Comparison of ENCODE assay signal across 17 cellular contexts in the genomic region with DNA sequence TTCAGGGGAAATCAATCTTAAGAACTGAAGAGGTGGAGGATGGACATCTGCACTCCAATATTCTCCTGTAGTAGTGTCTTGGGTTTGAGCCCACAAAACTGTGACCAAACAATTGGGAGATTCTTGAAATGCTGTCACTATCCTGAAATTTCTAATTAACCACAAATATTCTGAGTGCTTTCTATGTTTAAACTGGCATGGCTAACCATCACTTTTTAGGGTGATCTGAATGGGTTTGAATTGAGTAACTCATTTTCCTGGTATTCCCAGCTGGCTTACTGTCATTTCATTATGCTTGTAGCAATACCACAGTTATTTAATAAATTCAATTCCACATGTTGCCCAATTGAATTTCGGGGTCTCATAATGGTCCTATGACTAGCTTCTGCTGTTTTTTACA.
"Had no signal": no experiment of that assay in that cellular context is flagged by ENCODE, and none has a peak within 500 bp of the region (broad histone marks: within the 10 kb centered on the region; RNA-seq: fewer than 3 reads in every experiment).

No MANE protein-coding gene starts in this region.

- ATAC-seq: activated T-cell treated with anti-CD3 and anti-CD28 coated beads, Interleukin-2, amount 50 U/mL, for 4 hours; left lung; mucosa of descending colon; natural killer cell treated with Interleukin-12 subunit alpha and Interleukin-12 subunit beta and Interleukin-15 and Interleukin-18, amount 100 ng/mL, for 72 hours; right lobe of liver; stimulated activated naive CD8-positive, alpha-beta T cell treated with anti-CD3 and anti-CD28 coated beads, Interleukin-15, Interleukin-2, amounts not matched to agents 100 U/mL and 50 U/mL, for 24 hours; upper lobe of right lung had no signal

- DNase-seq: activated CD4-positive, alpha-beta T cell treated with anti-CD3 and anti-CD28 coated beads, Interleukin-2, amount 50 U/mL, for 48 hours; activated CD4-positive, CD25-positive, alpha-beta regulatory T cell treated with anti-CD3 and anti-CD28 coated beads, Interleukin-2, amount 50 U/mL, for 72 hours; activated effector memory CD4-positive, alpha-beta T cell treated with anti-CD3 and anti-CD28 coated beads, Interleukin-2, amount 50 U/mL, for 16 hours; activated T-cell treated with anti-CD3 and anti-CD28 coated beads, Interleukin-2, amount 50 U/mL, for 4 hours; dorsolateral prefrontal cortex; head of caudate nucleus; left lung; mucosa of descending colon; nucleus accumbens; right lobe of liver; stimulated activated CD4-positive, alpha-beta T cell treated with anti-CD3 and anti-CD28 coated beads, Interleukin-2, amount 100 ng/mL, for 24 hours; stimulated activated naive CD8-positive, alpha-beta T cell treated with anti-CD3 and anti-CD28 coated beads, Interleukin-15, Interleukin-2, amounts not matched to agents 100 U/mL and 50 U/mL, for 24 hours; T-helper 2 cell; upper lobe of right lung had no signal

- H3K36me3 Mint-ChIP-seq: activated naive CD8-positive, alpha-beta T cell; natural killer cell treated with Interleukin-12 subunit alpha and Interleukin-12 subunit beta and Interleukin-15 and Interleukin-18, amount 100 ng/mL, for 72 hours had no signal

- H3K4me3 ChIP-seq: dorsolateral prefrontal cortex, left lung, mucosa of descending colon, prostate gland, right lobe of liver, upper lobe of right lung had no signal

- H3K27ac Mint-ChIP-seq: activated naive CD8-positive, alpha-beta T cell; natural killer cell treated with Interleukin-12 subunit alpha and Interleukin-12 subunit beta and Interleukin-15 and Interleukin-18, amount 100 ng/mL, for 72 hours had no signal

- H3K4me3 Mint-ChIP-seq: activated naive CD8-positive, alpha-beta T cell; activated T-cell treated with anti-CD3 and anti-CD28 coated beads, Interleukin-2, amount 50 U/mL, for 4 hours; natural killer cell treated with Interleukin-12 subunit alpha and Interleukin-12 subunit beta and Interleukin-15 and Interleukin-18, amount 100 ng/mL, for 72 hours had no signal
